ENCODE assay signal across 8 cellular contexts in genomic region chr1:99850458-99850974, GRCh38. TPM values are rescaled to one million over a fixed set of nuclear protein-coding genes. Genes with fewer than 3 reads are reported as not detected.
DNase-seq lines count a peak whose midpoint lies in the region; ATAC-seq, FAIRE-seq and TF ChIP-seq lines count a peak whose summit lies in the region.

No MANE protein-coding gene starts in this region.

- intact Hi-C loops in HepG2 (cut with micrococcal nuclease; ENCODE audit: unreplicated experiment), result loop anchor here (2.0 kb wide), 1 partner anchor 14 kb away; no protein-coding TSS in a partner anchor

- in situ Hi-C loops in HepG2 (cut with HindIII; ENCODE audit: extremely low pct_ligation_motif_present, low pct_unique_long_range_greater_than_20kb), result no loop called here

- CTCF ChIA-PET in AG04449 (lab: Yijun Ruan, JAX) (interaction anchor here (0.7 to 1.3 kb wide), 2 partner anchors 603 to 611 kb away, joined by 3 read pairs; no protein-coding TSS in a partner anchor), HepG2 (lab: Yijun Ruan, JAX; ENCODE audit: low intra/inter-chr PET ratio, low total read pairs) (no interaction called here)

- peak overlapping the region; percentile 78 for H3K4me2 ChIP-seq in HepG2 (ENCODE audit: low read depth, low read length)

- peaks cover 3% of the 10 kb centered on the region for H3K79me2 ChIP-seq in HepG2 (ENCODE audit: insufficient read depth, low read length)

- peaks cover 25% of the 10 kb centered on the region for H3K36me3 Mint-ChIP-seq in brain

- peak overlapping the region; percentile 96 to 99 (median 98) for H3K4me3 Mint-ChIP-seq in brain

- POLR2A ChIA-PET in AG04449 (lab: Yijun Ruan, JAX) (interaction anchor here (0.6 kb wide), 1 partner anchor 441 kb away, joined by 3 read pairs; no protein-coding TSS in a partner anchor), HepG2 (lab: Yijun Ruan, JAX) (interaction anchor here (0.8 to 2.3 kb wide), 6 partner anchors 9 to 187 kb away, joined by 3 to 10 read pairs (median 4); partner anchors contain the start of gene SLC35A3)

- H3K27me3 ChIP-seq in HepG2 (ENCODE audit: control insufficient read depth in 1 of 2, insufficient read depth in 2 of 2, low read length in 2 of 2), result no peaks in the 10 kb centered on the region; a peak in 1 of 5 replicates
- H3K27me3 ChIP-seq in thoracic aorta (replicated peaks; ENCODE audit: insufficient read depth), result no peaks in the 10 kb centered on the region

- peak; percentile 32 for FAIRE-seq in HepG2 (lab: Jason Lieb, UNC)

- no TSS peak for BruUV-seq in HepG2 (replicated peaks; lab: Mats Ljungman, UMichigan)

- DNase-seq in AG04449 (ENCODE audit: low read depth, low spot score), result no peak
- no peak for DNase-seq in Jurkat, Clone E6-1 (ENCODE audit: low read depth, low spot score)
- no peak for DNase-seq in HepG2 (ENCODE audit: low spot score)
- DNase-seq in thoracic aorta (ENCODE audit: low spot score), result no peak
- no peak for DNase-seq in SIG-M5 (lab: John Stamatoyannopoulos, UW)

- no peaks in the 10 kb centered on the region for H4K20me1 ChIP-seq in HepG2 (ENCODE audit: insufficient read depth, low read length)

- peaks cover 8% of the 10 kb centered on the region for H3K27me3 Mint-ChIP-seq in brain

- H3K27ac ChIP-seq in HepG2 (ENCODE audit: extremely low read length, insufficient read depth, low read length) (peak overlapping the region; percentile 73), thoracic aorta (peak overlapping the region; percentile 74 to 85)

- peaks cover 29% of the 10 kb centered on the region for H3K4me1 ChIP-seq in HepG2 (ENCODE audit: insufficient read depth, low read length)
- H3K4me1 ChIP-seq in thoracic aorta (ENCODE audit: control insufficient read depth in 1 of 2, low read depth in 2 of 2), result peaks cover 13 to 25% of the 10 kb centered on the region in 2 donors

- ATAC-seq in GM19351 (IDR thresholded peaks at IDR 0.05; ENCODE audit: unreplicated experiment) (peak; percentile 3), HepG2 (peak; percentile 28), thoracic aorta (ENCODE audit: insufficient number of reproducible peaks, low FRiP score, low read depth) (peak; percentile 31), GM18519 (IDR thresholded peaks at IDR 0.05; ENCODE audit: low FRiP score, unreplicated experiment) (no peak)

- peaks cover 2 to 10% of the 10 kb centered on the region in 2 experiments; a peak in 3 of 5 replicates for H3K36me3 ChIP-seq in HepG2 (replicated peaks in 1 of 2; ENCODE audit: control insufficient read depth in 1 of 2, insufficient read depth in 2 of 2, low read length in 2 of 2)
- H3K36me3 ChIP-seq in thoracic aorta, result no peaks in the 10 kb centered on the region

- no peak for TF ChIP-seq POLR2A in HepG2 (IDR thresholded peaks at IDR 0.05; ENCODE audit: insufficient read depth in 1 of 2, low read depth in 2 of 2, low read length in 2 of 2)

- H3K4me1 Mint-ChIP-seq in brain, result peaks cover 35% of the 10 kb centered on the region

- H2AFZ ChIP-seq in HepG2 (ENCODE audit: low read length), result peak overlapping the region; percentile 68

- H3K9ac ChIP-seq in HepG2 (ENCODE audit: insufficient read depth, low read depth, low read length), result peak overlapping the region; percentile 80

- peak overlapping the region; percentile 91 for H3K4me3 ChIP-seq in AG04449 (ENCODE audit: low read depth, low read length)
- peak overlapping the region; percentile 82 for H3K4me3 ChIP-seq in Jurkat, Clone E6-1 (ENCODE audit: low read length)
- H3K4me3 ChIP-seq in HepG2 (replicated peaks in 1 of 3; ENCODE audit: insufficient read depth in 1 of 3, low read depth in 2 of 3, low read length in 3 of 3), result peak overlapping the region; percentile 79 to 99 (median 88)
- peak overlapping the region; percentile 82 for H3K4me3 ChIP-seq in thoracic aorta

- H3K27ac Mint-ChIP-seq in brain, result peak overlapping the region; percentile 93 to 99 (median 97)

- no peaks in the 10 kb centered on the region for H3K9me3 ChIP-seq in HepG2 (ENCODE audit: low read length)
- H3K9me3 ChIP-seq in thoracic aorta, result no peaks in the 10 kb centered on the region

- TF ChIP-seq CTCF in AG04449 (IDR thresholded peaks at IDR 0.05; ENCODE audit: insufficient read depth, low read length, missing control alignments), result no peak
- no peak for TF ChIP-seq CTCF in brain (conservative IDR thresholded peaks at IDR 0.05)
- no peak for TF ChIP-seq CTCF in HepG2 (CRISPR knock-in tag; IDR thresholded peaks at IDR 0.05)
- no peak for TF ChIP-seq CTCF in thoracic aorta (IDR thresholded peaks at IDR 0.05)

- no peak for TF ChIP-seq RAD21 in HepG2 (CRISPR knock-in tag; IDR thresholded peaks at IDR 0.05)

- TF ChIP-seq EP300 in HepG2 (IDR thresholded peaks at IDR 0.05; ENCODE audit: low read depth in 2 of 2, low read length in 2 of 2) (no peak), HepG2 (CRISPR knock-in tag; IDR thresholded peaks at IDR 0.05; ENCODE audit: borderline replicate concordance) (no peak)

- no peaks in the 10 kb centered on the region for H3K9me3 Mint-ChIP-seq in brain

- 1% methylated on average over 11 of the region's 11 CpGs for WGBS in HepG2 (ENCODE audit: low lambda C conversion rate)

TF ChIP-seq in HepG2, 621 proteins besides CTCF, POLR2A, EP300 and RAD21 (continues in another document):
- TF ChIP-seq SPEN (CRISPR knock-in tag; IDR thresholded peaks at IDR 0.05; ENCODE audit: low read depth) (no peak), ZNF292 (CRISPR knock-in tag; IDR thresholded peaks at IDR 0.05; ENCODE audit: borderline replicate concordance, low read depth) (0 out of 2 replicates have a peak, but pooled peaks have one; percentile 9), KDM5A (IDR thresholded peaks at IDR 0.05; ENCODE audit: borderline replicate concordance, low read length) (0 out of 2 replicates have a peak, but pooled peaks have one; percentile 2), ETV6 (CRISPR knock-in tag; conservative IDR thresholded peaks at IDR 0.05) (0 out of 2 replicates have a peak, but pooled peaks have one; percentile 2), ZNF577 (CRISPR knock-in tag; IDR thresholded peaks at IDR 0.05; ENCODE audit: borderline replicate concordance, low read depth) (no peak)

RNA-seq across cellular contexts. Expression of gene AGL, which starts 0.4 kb away (rescaled TPM):
- polyA plus RNA-seq in Jurkat, Clone E6-1 (2012; ENCODE audit: insufficient read depth, insufficient read length), result 11.1 TPM
- polyA plus RNA-seq in brain (ENCODE audit: insufficient read depth, low read depth, low replicate concordance), result 3.3 TPM
- 13.1 and 28.0 TPM in 2 replicates for total RNA-seq in HepG2 (2016; rRNA removed; fragmentation: Illumina TruSeq; extraction: Trizol)
- 1.1 and 1.9 TPM in 2 replicates for total RNA-seq in HepG2 (2016; cell fraction: cytosol; rRNA removed; fragmentation: Illumina TruSeq; extraction: Trizol; ENCODE audit: low read depth)
- 12.5 and 27.4 TPM in 2 replicates for total RNA-seq in HepG2 (2016; cell fraction: insoluble cytoplasmic fraction; rRNA removed; fragmentation: Illumina TruSeq; extraction: Trizol)
- total RNA-seq in HepG2 (2016; cell fraction: membrane; rRNA removed; fragmentation: Illumina TruSeq; extraction: Trizol), result 4.2 and 4.7 TPM in 2 replicates
- 15.4 and 17.3 TPM in 2 replicates for total RNA-seq in HepG2 (2016; cell fraction: nucleus; rRNA removed; fragmentation: Illumina TruSeq; extraction: Trizol)
- 3.9 and 4.3 TPM in 2 replicates for polyA plus RNA-seq in HepG2 (2011; rRNA removed)
- 1.2 and 2.1 TPM in 2 replicates for polyA plus RNA-seq in HepG2 (2011; cell fraction: cytosol; rRNA removed)
- 6.2 and 7.1 TPM in 2 replicates for polyA plus RNA-seq in HepG2 (2011; cell fraction: nucleus; rRNA removed)
- polyA plus RNA-seq in HepG2 (2012), result 7.7 and 9.8 TPM in 2 replicates
- polyA plus RNA-seq in HepG2 (2016; cell fraction: cytosol; fragmentation: Illumina TruSeq; extraction: Trizol; ENCODE audit: low read depth), result 0.58 and 0.61 TPM in 2 replicates
- polyA plus RNA-seq in HepG2 (2016; cell fraction: insoluble cytoplasmic fraction; fragmentation: Illumina TruSeq; extraction: Trizol; ENCODE audit: low read depth), result 13.4 and 15.7 TPM in 2 replicates
- 1.3 and 1.5 TPM in 2 replicates for polyA plus RNA-seq in HepG2 (2016; cell fraction: membrane; fragmentation: Illumina TruSeq; extraction: Trizol; ENCODE audit: low read depth)
- polyA plus RNA-seq in HepG2 (2016; cell fraction: nucleus; fragmentation: Illumina TruSeq; extraction: Trizol; ENCODE audit: insufficient read depth, low read depth), result 17.2 and 17.6 TPM in 2 replicates
- 5.1 and 7.4 TPM in 2 replicates for polyA minus RNA-seq in HepG2 (2011; rRNA and poly(A)+ RNA removed; ENCODE audit: low replicate concordance)
- polyA minus RNA-seq in HepG2 (2011; cell fraction: cytosol; rRNA and poly(A)+ RNA removed), result 8.9 TPM in 2 replicates
- polyA minus RNA-seq in HepG2 (2011; cell fraction: nucleus; rRNA and poly(A)+ RNA removed), result 19.3 and 22.3 TPM in 2 replicates
- total RNA-seq in thoracic aorta, result 10 to 100 TPM; 21.3 to 36.2 TPM
